ENCODE assay signal across 8 cellular contexts in genomic region chr4:153522800-153523089, GRCh38. TPM values are rescaled to one million over a fixed set of nuclear protein-coding genes. Genes with fewer than 3 reads are reported as not detected.
DNase-seq lines count a peak whose midpoint lies in the region; ATAC-seq lines count a peak whose summit lies in the region.

No MANE protein-coding gene starts in this region.

- peak; percentile 24 for DNase-seq in activated T-cell treated with anti-CD3 and anti-CD28 coated beads, Interleukin-2, amount 50 U/mL, for 4 hours
- peak; percentile 17 to 24 for DNase-seq in stimulated activated CD8-positive, alpha-beta memory T cell treated with anti-CD3 and anti-CD28 coated beads, Interleukin-15, amount 100 ng/mL, for 4 hours (ENCODE audit: low read depth in 2 of 2)
- DNase-seq in DMS 273 treated with DMSO at 0.1 percent for 48 hours (lab: John Stamatoyannopoulos, UW) (no peak), HT-29 (ENCODE audit: low spot score) (no peak), NCI-H1048 (lab: John Stamatoyannopoulos, UW) (no peak), HPDE6-E6E7 (ENCODE audit: extremely low spot score) (no peak)

- peak overlapping the region; percentile 67 for H3K4me3 Mint-ChIP-seq in activated T-cell treated with anti-CD3 and anti-CD28 coated beads, Interleukin-2, amount 50 U/mL, for 4 hours

- H3K27me3 Mint-ChIP-seq in activated T-cell treated with anti-CD3 and anti-CD28 coated beads, Interleukin-2, amount 50 U/mL, for 4 hours (ENCODE audit: low read depth): no peaks in the 10 kb centered on the region

- ATAC-seq in GM19324 (IDR thresholded peaks at IDR 0.05; ENCODE audit: low FRiP score, unreplicated experiment): peak; percentile 37
- ATAC-seq in HG03095 (IDR thresholded peaks at IDR 0.05; ENCODE audit: unreplicated experiment): peak; percentile 42
- ATAC-seq in activated T-cell treated with anti-CD3 and anti-CD28 coated beads, Interleukin-2, amount 50 U/mL, for 4 hours: peak; percentile 74 to 79

- H3K4me1 Mint-ChIP-seq in activated T-cell treated with anti-CD3 and anti-CD28 coated beads, Interleukin-2, amount 50 U/mL, for 4 hours (ENCODE audit: low read depth): peaks cover 97% of the 10 kb centered on the region

- peaks cover 17% of the 10 kb centered on the region for H3K36me3 Mint-ChIP-seq in activated T-cell treated with anti-CD3 and anti-CD28 coated beads, Interleukin-2, amount 50 U/mL, for 4 hours (ENCODE audit: insufficient read depth)

- H3K9me3 Mint-ChIP-seq in activated T-cell treated with anti-CD3 and anti-CD28 coated beads, Interleukin-2, amount 50 U/mL, for 4 hours: no peaks in the 10 kb centered on the region

RNA-seq across cellular contexts. Expression of gene TMEM131L, which starts 56.6 kb away (rescaled TPM):
- 10 to 100 TPM; 37.7 to 44.0 (median 41.7) TPM for total RNA-seq in activated T-cell treated with anti-CD3 and anti-CD28 coated beads, Interleukin-2, amount 50 U/mL, for 4 hours
- 4.6 and 6.3 TPM in 2 replicates for total RNA-seq in HT-29 (2014; rRNA removed; shearing (Covaris generic))

Comparison
In these comparisons a context has a peak if more than half of its experiments do, and no peak if none do; other contexts are left out.
1. DNase-seq: peak in activated T-cell treated with anti-CD3 and anti-CD28 coated beads, Interleukin-2, amount 50 U/mL, for 4 hours (single experiment) and stimulated activated CD8-positive, alpha-beta memory T cell treated with anti-CD3 and anti-CD28 coated beads, Interleukin-15, amount 100 ng/mL, for 4 hours (2 of 2); none in DMS 273 treated with DMSO at 0.1 percent for 48 hours (single experiment), HT-29 (single experiment), NCI-H1048 (single experiment) and HPDE6-E6E7 (single experiment).
2. Peak in every context shown above with its lines, with median percentiles within 50 percentile points of each other: ATAC-seq.